ENCODE assay signal across 1 cellular context in genomic region chr15:83106994-83107840, GRCh38.
TF ChIP-seq lines count a peak whose summit lies in the region.

TSS of gene TM6SF1 (plus strand) at chr15:83107645. CDS start at chr15:83107681, 36 bp downstream.

TF ChIP-seq in K562, 482 proteins besides CTCF, POLR2A, EP300 and RAD21 (continued from another document and continues in another):
- TF ChIP-seq ATF4 (CRISPR knock-in tag; IDR thresholded peaks at IDR 0.05) (no peak), MGA (IDR thresholded peaks at IDR 0.05) (peak; percentile 23; the same call in 1 of the 2 replicates), RNF2 (IDR thresholded peaks at IDR 0.05) (no peak), ZFP91 (CRISPR knock-in tag; IDR thresholded peaks at IDR 0.05) (no peak), ZNF274 (IDR thresholded peaks at IDR 0.05; ENCODE audit: borderline replicate concordance, low read depth, low read length) (no peak), ZNF764 (CRISPR knock-in tag; IDR thresholded peaks at IDR 0.05; ENCODE audit: low read depth) (no peak), C11orf30 (IDR thresholded peaks at IDR 0.05; ENCODE audit: low read depth) (no peak), FUS (optimal IDR thresholded peaks at IDR 0.05; ENCODE audit: low read depth, low read length) (peak; percentile 27), ZBTB5 (IDR thresholded peaks at IDR 0.05) (no peak), KDM1A (IDR thresholded peaks at IDR 0.05) (peak in 1 of 2 experiments; percentile 42; a peak in 1 of 4 replicates), CREB3 (tag; conservative IDR thresholded peaks at IDR 0.05; ENCODE audit: low read depth) (no peak), ZNF717 (CRISPR knock-in tag; IDR thresholded peaks at IDR 0.05) (no peak), MBD1 (CRISPR knock-in tag; IDR thresholded peaks at IDR 0.05) (no peak), MYBL2 (IDR thresholded peaks at IDR 0.05; ENCODE audit: low read depth) (no peak), MYBL2 (CRISPR knock-in tag; IDR thresholded peaks at IDR 0.05; ENCODE audit: borderline replicate concordance) (no peak), CHD7 (IDR thresholded peaks at IDR 0.05; ENCODE audit: low read depth, low read length) (no peak)
